8 cellular contexts compared by ENCODE assay signal in the genomic region with DNA sequence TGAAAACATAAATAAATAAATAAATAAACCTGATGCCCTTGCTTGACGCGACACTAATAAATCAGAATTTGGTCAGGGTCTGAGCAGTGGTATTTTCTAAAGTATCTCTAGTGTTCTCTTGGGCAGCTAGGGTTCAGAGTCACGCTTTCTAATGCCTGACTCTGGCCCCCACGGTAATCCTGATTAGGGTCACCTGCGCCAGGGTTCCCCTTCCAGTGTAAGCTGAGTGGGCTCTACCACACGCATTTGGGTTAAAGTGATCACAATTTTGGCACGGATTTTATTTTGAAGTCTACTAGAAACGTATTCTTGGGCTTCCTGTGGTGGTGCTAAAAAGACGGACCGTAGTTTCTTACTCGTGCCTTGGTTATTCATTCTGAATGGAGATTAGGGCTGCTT. TPM values are rescaled to one million over a fixed set of nuclear protein-coding genes. Genes with fewer than 3 reads are reported as not detected.
DNase-seq lines count a peak whose midpoint lies in the region; ATAC-seq, FAIRE-seq and TF ChIP-seq lines count a peak whose summit lies in the region.

No MANE protein-coding gene starts in this region.

- H3K79me2 ChIP-seq in HepG2 (ENCODE audit: insufficient read depth, low read length): peaks cover 23% of the 10 kb centered on the region

- 2% methylated on average over 11 of the region's 11 CpGs for WGBS in HepG2 (ENCODE audit: low lambda C conversion rate)

- H3K9ac ChIP-seq in HepG2 (ENCODE audit: insufficient read depth, low read depth, low read length): peak overlapping the region; percentile 88

- POLR2A ChIA-PET in Caco-2 (lab: Charles Lee) (interaction anchor here (0.6 to 1.4 kb wide), 6 partner anchors 12 to 483 kb away, joined by 3 to 5 read pairs (median 3); partner anchors contain the start of gene PWWP2A), HepG2 (lab: Yijun Ruan, JAX) (interaction anchor here (0.9 to 1.0 kb wide), 4 partner anchors 12 to 109 kb away, joined by 3 to 4 read pairs (median 4); partner anchors contain the start of gene PWWP2A)

- H3K27ac ChIP-seq in HepG2 (ENCODE audit: extremely low read length, insufficient read depth, low read length): peak overlapping the region; percentile 70

- H3K27ac Mint-ChIP-seq in Caco-2 (ENCODE audit: unreplicated experiment) (peak overlapping the region; percentile 96), type B pancreatic cell (peak overlapping the region; percentile 98)
- peak overlapping the region; percentile 96 for H3K27ac Mint-ChIP-seq in activated naive CD8-positive, alpha-beta T cell treated with anti-CD3 and anti-CD28 coated beads, Interleukin-2, amount 50 U/mL, for 24 hours

- H3K9me3 ChIP-seq in Caco-2: no peaks in the 10 kb centered on the region
- H3K9me3 ChIP-seq in HepG2 (ENCODE audit: low read length): no peaks in the 10 kb centered on the region

- in situ Hi-C loops in HepG2 (cut with HindIII; ENCODE audit: extremely low pct_ligation_motif_present, low pct_unique_long_range_greater_than_20kb): no loop called here

- TF ChIP-seq EP300 in HepG2 (IDR thresholded peaks at IDR 0.05; ENCODE audit: low read depth in 2 of 2, low read length in 2 of 2): no peak
- no peak for TF ChIP-seq EP300 in HepG2 (CRISPR knock-in tag; IDR thresholded peaks at IDR 0.05; ENCODE audit: borderline replicate concordance)

- no peak for TF ChIP-seq POLR2A in HepG2 (IDR thresholded peaks at IDR 0.05; ENCODE audit: insufficient read depth in 1 of 2, low read depth in 2 of 2, low read length in 2 of 2)

- ATAC-seq in HG03064 (IDR thresholded peaks at IDR 0.05; ENCODE audit: low read depth, unreplicated experiment) (peak; percentile 13), HepG2 (peak; percentile 69), GM18873 (IDR thresholded peaks at IDR 0.05; ENCODE audit: low FRiP score, unreplicated experiment) (no peak)
- ATAC-seq in activated naive CD8-positive, alpha-beta T cell treated with anti-CD3 and anti-CD28 coated beads, Interleukin-2, amount 50 U/mL, for 24 hours: no peak

- H3K36me3 ChIP-seq in Caco-2 (ENCODE audit: control insufficient read depth, insufficient read depth, low read length) (no peaks in the 10 kb centered on the region; the same call in none of the 2 replicates), HepG2 (replicated peaks in 1 of 2; ENCODE audit: control insufficient read depth in 1 of 2, insufficient read depth in 2 of 2, low read length in 2 of 2) (peaks cover 0 to 6% of the 10 kb centered on the region in 2 experiments; a peak in 3 of 5 replicates)

- no peak for FAIRE-seq in HepG2 (lab: Jason Lieb, UNC)

- no peak for TF ChIP-seq RAD21 in HepG2 (CRISPR knock-in tag; IDR thresholded peaks at IDR 0.05)

- peaks cover 40% of the 10 kb centered on the region for H3K36me3 Mint-ChIP-seq in Caco-2 (ENCODE audit: insufficient read depth, unreplicated experiment)
- peaks cover 23% of the 10 kb centered on the region for H3K36me3 Mint-ChIP-seq in activated naive CD8-positive, alpha-beta T cell treated with anti-CD3 and anti-CD28 coated beads, Interleukin-2, amount 50 U/mL, for 24 hours (ENCODE audit: low read depth)
- peaks cover 4% of the 10 kb centered on the region for H3K36me3 Mint-ChIP-seq in type B pancreatic cell

- BruUV-seq in Caco-2 (replicated peaks; lab: Mats Ljungman, UMichigan): no TSS peak
- BruUV-seq in HepG2 (replicated peaks; lab: Mats Ljungman, UMichigan): no TSS peak

- H3K4me3 ChIP-seq in Caco-2 (ENCODE audit: low read depth, low read length) (peak overlapping the region; percentile 64), HepG2 (replicated peaks in 1 of 3; ENCODE audit: insufficient read depth in 1 of 3, low read depth in 2 of 3, low read length in 3 of 3) (peak overlapping the region; percentile 65 to 84 (median 81))

- H3K27me3 Mint-ChIP-seq in Caco-2 (ENCODE audit: insufficient read depth, unreplicated experiment) (no peaks in the 10 kb centered on the region), type B pancreatic cell (no peaks in the 10 kb centered on the region)
- H3K27me3 Mint-ChIP-seq in activated naive CD8-positive, alpha-beta T cell treated with anti-CD3 and anti-CD28 coated beads, Interleukin-2, amount 50 U/mL, for 24 hours: no peaks in the 10 kb centered on the region

- CTCF ChIA-PET in Caco-2 (lab: Charles Lee) (interaction anchor here (1.4 kb wide), 1 partner anchor 12 kb away, joined by 11 read pairs; no protein-coding TSS in a partner anchor), HepG2 (lab: Yijun Ruan, JAX; ENCODE audit: low intra/inter-chr PET ratio, low total read pairs) (no interaction called here)

- DNase-seq in Caco-2 (no peak), HepG2 (ENCODE audit: low spot score) (no peak), type B pancreatic cell (ENCODE audit: extremely low spot score, unreplicated experiment) (no peak), NOMO-1 treated with DMSO at 0.1 percent for 48 hours (lab: John Stamatoyannopoulos, UW; ENCODE audit: unreplicated experiment) (no peak), H4 (ENCODE audit: low spot score) (no peak)
- DNase-seq in activated naive CD8-positive, alpha-beta T cell treated with anti-CD3 and anti-CD28 coated beads, Interleukin-2, amount 50 U/mL, for 24 hours: no peak

- TF ChIP-seq CTCF in Caco-2 (IDR thresholded peaks at IDR 0.05; ENCODE audit: insufficient read depth in 1 of 2, low read depth in 1 of 2, low read length in 1 of 2, severe bottlenecking in 1 of 2, unreplicated experiment in 1 of 2): no peak
- no peak for TF ChIP-seq CTCF in HepG2 (CRISPR knock-in tag; IDR thresholded peaks at IDR 0.05)
- no peak for TF ChIP-seq CTCF in type B pancreatic cell (conservative IDR thresholded peaks at IDR 0.05)

- no peaks in the 10 kb centered on the region for H3K9me3 Mint-ChIP-seq in Caco-2 (ENCODE audit: unreplicated experiment)
- H3K9me3 Mint-ChIP-seq in activated naive CD8-positive, alpha-beta T cell treated with anti-CD3 and anti-CD28 coated beads, Interleukin-2, amount 50 U/mL, for 24 hours: no peaks in the 10 kb centered on the region
- no peaks in the 10 kb centered on the region for H3K9me3 Mint-ChIP-seq in type B pancreatic cell

- peaks cover 5% of the 10 kb centered on the region; the same call in 1 of the 2 replicates for H3K4me1 ChIP-seq in Caco-2
- peaks cover 44% of the 10 kb centered on the region for H3K4me1 ChIP-seq in HepG2 (ENCODE audit: insufficient read depth, low read length)

- no peaks in the 10 kb centered on the region for H3K27me3 ChIP-seq in Caco-2 (replicated peaks; ENCODE audit: control insufficient read depth, insufficient read depth, low read length)
- H3K27me3 ChIP-seq in HepG2 (ENCODE audit: control insufficient read depth in 1 of 2, insufficient read depth in 2 of 2, low read length in 2 of 2): no peaks in the 10 kb centered on the region; a peak in 1 of 5 replicates

- no peak overlapping the region for H2AFZ ChIP-seq in HepG2 (ENCODE audit: low read length)

- peak overlapping the region; percentile 90 for H3K4me2 ChIP-seq in HepG2 (ENCODE audit: low read depth, low read length)

- intact Hi-C loops in Caco-2 (cut with micrococcal nuclease; ENCODE audit: unreplicated experiment) (no loop called here), HepG2 (cut with micrococcal nuclease; ENCODE audit: unreplicated experiment) (loop anchor here (1.0 kb wide), 1 partner anchor 110 kb away; the partner anchor contains the start of gene PWWP2A)

- H3K4me1 Mint-ChIP-seq in Caco-2 (ENCODE audit: low read depth, unreplicated experiment): peaks cover 7% of the 10 kb centered on the region
- H3K4me1 Mint-ChIP-seq in activated naive CD8-positive, alpha-beta T cell treated with anti-CD3 and anti-CD28 coated beads, Interleukin-2, amount 50 U/mL, for 24 hours: peaks cover 24% of the 10 kb centered on the region
- H3K4me1 Mint-ChIP-seq in type B pancreatic cell (ENCODE audit: unreplicated experiment): peaks cover 16% of the 10 kb centered on the region

- H3K4me3 Mint-ChIP-seq in Caco-2 (ENCODE audit: unreplicated experiment) (peak overlapping the region; percentile 98), type B pancreatic cell (peak overlapping the region; percentile 98)
- peak overlapping the region; percentile 99 for H3K4me3 Mint-ChIP-seq in activated naive CD8-positive, alpha-beta T cell treated with anti-CD3 and anti-CD28 coated beads, Interleukin-2, amount 50 U/mL, for 24 hours

- no peaks in the 10 kb centered on the region for H4K20me1 ChIP-seq in HepG2 (ENCODE audit: insufficient read depth, low read length)

TF ChIP-seq in HepG2, 621 proteins besides CTCF, POLR2A, EP300 and RAD21:
- TF ChIP-seq ATAD3A (CRISPR knock-in tag; IDR thresholded peaks at IDR 0.05) (no peak), YEATS4 (CRISPR knock-in tag; IDR thresholded peaks at IDR 0.05; ENCODE audit: borderline replicate concordance) (peak; percentile 14; the same call in 1 of the 2 replicates), PCBP1 (IDR thresholded peaks at IDR 0.05; ENCODE audit: borderline replicate concordance, low read depth, low read length) (no peak)

RNA-seq across cellular contexts. Expression of gene TTC1, which starts 0.7 kb away (rescaled TPM):
- total RNA-seq in Caco-2 (2022) (50.3 and 53.0 TPM in 2 replicates), HepG2 (2016; rRNA removed; fragmentation: Illumina TruSeq; extraction: Trizol) (72.1 and 104 TPM in 2 replicates), type B pancreatic cell (ENCODE audit: low replicate concordance) (34.6 and 43.1 TPM in 2 replicates)
- total RNA-seq in HepG2 (2016; cell fraction: cytosol; rRNA removed; fragmentation: Illumina TruSeq; extraction: Trizol; ENCODE audit: low read depth): 19.3 and 21.9 TPM in 2 replicates
- total RNA-seq in HepG2 (2016; cell fraction: insoluble cytoplasmic fraction; rRNA removed; fragmentation: Illumina TruSeq; extraction: Trizol): 69.2 and 107 TPM in 2 replicates
- 24.6 and 25.7 TPM in 2 replicates for total RNA-seq in HepG2 (2016; cell fraction: membrane; rRNA removed; fragmentation: Illumina TruSeq; extraction: Trizol)
- 28.3 and 31.8 TPM in 2 replicates for total RNA-seq in HepG2 (2016; cell fraction: nucleus; rRNA removed; fragmentation: Illumina TruSeq; extraction: Trizol)
- 15.2 and 16.1 TPM in 2 replicates for polyA plus RNA-seq in HepG2 (2011; rRNA removed)
- polyA plus RNA-seq in HepG2 (2011; cell fraction: cytosol; rRNA removed): 10.5 and 13.3 TPM in 2 replicates
- polyA plus RNA-seq in HepG2 (2011; cell fraction: nucleus; rRNA removed): 6.2 and 8.3 TPM in 2 replicates
- 23.2 and 26.0 TPM in 2 replicates for polyA plus RNA-seq in HepG2 (2012)
- polyA plus RNA-seq in HepG2 (2016; cell fraction: cytosol; fragmentation: Illumina TruSeq; extraction: Trizol; ENCODE audit: low read depth): 10.3 TPM in 2 replicates
- polyA plus RNA-seq in HepG2 (2016; cell fraction: insoluble cytoplasmic fraction; fragmentation: Illumina TruSeq; extraction: Trizol; ENCODE audit: low read depth): 106 and 107 TPM in 2 replicates
- 15.9 and 17.3 TPM in 2 replicates for polyA plus RNA-seq in HepG2 (2016; cell fraction: membrane; fragmentation: Illumina TruSeq; extraction: Trizol; ENCODE audit: low read depth)
- polyA plus RNA-seq in HepG2 (2016; cell fraction: nucleus; fragmentation: Illumina TruSeq; extraction: Trizol; ENCODE audit: insufficient read depth, low read depth): 37.7 and 41.1 TPM in 2 replicates
- polyA minus RNA-seq in HepG2 (2011; rRNA and poly(A)+ RNA removed; ENCODE audit: low replicate concordance): 16.7 and 45.6 TPM in 2 replicates
- polyA minus RNA-seq in HepG2 (2011; cell fraction: cytosol; rRNA and poly(A)+ RNA removed): 8.1 and 9.6 TPM in 2 replicates
- 15.7 and 18.4 TPM in 2 replicates for polyA minus RNA-seq in HepG2 (2011; cell fraction: nucleus; rRNA and poly(A)+ RNA removed)
- total RNA-seq in H4 (2014; rRNA removed; shearing (Covaris generic)): 63.9 and 90.1 TPM in 2 replicates

Comparison
In these comparisons a context has a peak if more than half of its experiments do, and no peak if none do; other contexts are left out.
1. ATAC-seq: peak in HG03064 (single experiment) and HepG2 (single experiment); none in activated naive CD8-positive, alpha-beta T cell treated with anti-CD3 and anti-CD28 coated beads, Interleukin-2, amount 50 U/mL, for 24 hours (single experiment) and GM18873 (single experiment).
2. Peak in every context shown above with its lines, with median percentiles within 50 percentile points of each other: H3K27ac Mint-ChIP-seq and H3K4me3 Mint-ChIP-seq.